In genomic region chr2:196233808-196234501, GRCh38 we compare ENCODE assay signal across 8 cellular contexts.
A peak's percentile ranks its signal among the peaks of the same experiment; 100 is the strongest.
DNase-seq lines count a peak whose midpoint lies in the region; ATAC-seq and TF ChIP-seq lines count a peak whose summit lies in the region.

No MANE protein-coding gene starts in this region.

- peak; percentile 31; the same call in 1 of the 2 replicates for TF ChIP-seq POLR2A in Raji (IDR thresholded peaks at IDR 0.05; ENCODE audit: insufficient read depth, low read depth, low read length)

- peak; percentile 80 for ATAC-seq in GM18870 (IDR thresholded peaks at IDR 0.05; ENCODE audit: unreplicated experiment)
- peak; percentile 83 for ATAC-seq in HG02852 (IDR thresholded peaks at IDR 0.05; ENCODE audit: unreplicated experiment)
- ATAC-seq in upper lobe of right lung = no peak

- H3K27me3 ChIP-seq in upper lobe of right lung = no peaks in the 10 kb centered on the region

- DNase-seq in fibroblast of villous mesenchyme (ENCODE audit: low read depth) (peak; percentile 18), upper lobe of right lung (no peak), cortex of kidney (lab: John Stamatoyannopoulos, UW) (no peak), NCI-H345 (lab: John Stamatoyannopoulos, UW) (no peak), NCI-H82 treated with DMSO at 0.1 percent for 48 hours (lab: John Stamatoyannopoulos, UW; ENCODE audit: unreplicated experiment) (no peak)

- intact Hi-C loops in upper lobe of right lung (cut with DNase I) = no loop called here

- TF ChIP-seq CTCF in fibroblast of villous mesenchyme (IDR thresholded peaks at IDR 0.05; ENCODE audit: insufficient read depth, low read depth, low read length) = no peak
- TF ChIP-seq CTCF in upper lobe of right lung (IDR thresholded peaks at IDR 0.05) = no peak

- H3K4me3 ChIP-seq in fibroblast of villous mesenchyme (ENCODE audit: low read depth, low read length) (no peak overlapping the region), upper lobe of right lung (no peak overlapping the region)

- peaks cover 38% of the 10 kb centered on the region for H3K4me1 ChIP-seq in upper lobe of right lung

- no peaks in the 10 kb centered on the region for H3K36me3 ChIP-seq in upper lobe of right lung

- no peaks in the 10 kb centered on the region for H3K9me3 ChIP-seq in upper lobe of right lung

- peak overlapping the region; percentile 55 for H3K27ac ChIP-seq in upper lobe of right lung
